Comparison of ENCODE assay signal across 2 cellular contexts in genomic region chr7:102286237-102287081, GRCh38.
TF ChIP-seq lines count a peak whose summit lies in the region.

Gene SH2B2, plus strand, starts transcription at chr7:102286868. Its CDS starts 13,683 bp downstream, at chr7:102300551.

TF ChIP-seq in GM23338, 12 proteins besides CTCF, POLR2A, EP300 and RAD21:
- no peak for TF ChIP-seq ZNF462 (CRISPR knock-in tag; IDR thresholded peaks at IDR 0.05)
- peak; percentile 81 for TF ChIP-seq POLR2AphosphoS5 (IDR thresholded peaks at IDR 0.05; ENCODE audit: low read depth)

TF ChIP-seq in endothelial cell of umbilical vein, 7 proteins besides CTCF, POLR2A, EP300 and RAD21:
- TF ChIP-seq POLR2AphosphoS5 (IDR thresholded peaks at IDR 0.05; ENCODE audit: insufficient read depth, low read depth, low read length) (peak; percentile 30), GATA2 (IDR thresholded peaks at IDR 0.05; ENCODE audit: insufficient read depth, insufficient read length, low read depth, low read length) (no peak)
TF ChIP-seq in endothelial cell of umbilical vein: peak in this region for 1.
